Comparison of ENCODE assay signal across 1 cellular context in the genomic region with DNA sequence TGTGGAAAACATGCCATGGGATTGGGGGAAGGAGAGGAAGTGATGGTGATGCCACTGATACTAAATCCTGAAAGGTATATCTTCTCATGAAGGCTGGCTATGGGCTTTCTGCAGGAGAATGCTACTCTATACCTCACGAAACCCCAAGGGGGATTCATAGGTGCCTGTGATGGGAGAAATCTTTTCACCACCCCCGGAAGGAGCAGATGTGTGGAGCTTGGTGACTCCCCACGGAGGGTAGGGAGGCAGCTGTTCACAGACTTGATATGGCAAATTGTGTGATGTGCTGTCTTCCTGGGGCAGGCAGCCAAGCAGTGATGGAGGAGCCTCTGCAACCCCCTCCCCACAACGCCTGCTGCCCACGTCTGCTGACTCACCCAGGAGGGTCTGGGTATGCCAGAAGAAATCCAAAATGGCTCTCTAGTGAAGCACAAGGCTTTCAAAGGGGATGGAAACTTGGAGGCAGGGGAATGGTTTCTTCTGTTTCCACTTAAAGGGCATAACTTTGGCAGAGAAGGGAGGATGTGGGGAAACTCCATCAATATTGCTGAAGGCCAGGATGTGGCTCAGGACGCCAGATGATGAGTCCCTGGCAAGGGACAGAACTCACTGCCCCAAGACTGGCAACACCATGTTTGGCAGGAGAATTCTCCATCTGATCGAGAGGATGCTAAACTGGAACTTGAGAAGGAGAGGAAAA.
TF ChIP-seq lines count a peak whose summit lies in the region.

No MANE protein-coding gene starts in this region.

TF ChIP-seq in SK-N-SH treated with all-trans-retinoic acid at 6 μM for 48 hours, 23 proteins besides CTCF, POLR2A, EP300 and RAD21 (continued from another document):
- no peak for TF ChIP-seq CSRNP3 (CRISPR knock-in tag; IDR thresholded peaks at IDR 0.05)
